29 cellular contexts compared by ENCODE assay signal in genomic region chr14:72721042-72721540, GRCh38.
"Had no signal": no experiment of that assay in that cellular context is flagged by ENCODE, and none has a peak within 500 bp of the region (broad histone marks: within the 10 kb centered on the region; RNA-seq: fewer than 3 reads in every experiment).

No MANE protein-coding gene starts in this region.

- H3K27ac ChIP-seq: ascending aorta, cardiac muscle cell, PC-9, RWPE1 had no signal

- H3K27ac Mint-ChIP-seq: activated CD4-positive, alpha-beta T cell treated with anti-CD3 and anti-CD28 coated beads for 36 hours; activated CD4-positive, alpha-beta T cell treated with anti-CD3 and anti-CD28 coated beads, Interleukin-2, amount 10 ng/mL, durations not matched to agents 7 days and 5 days; activated naive CD8-positive, alpha-beta T cell treated with anti-CD3 and anti-CD28 coated beads for 36 hours; T-helper 2 cell treated with Interferon-gamma antibody and Interleukin-4, amounts not matched to agents 5 μg/mL and 100 μg/mL, for 36 hours had no signal

- DNase-seq: activated CD4-positive, alpha-beta T cell treated with anti-CD3 and anti-CD28 coated beads for 36 hours; activated CD4-positive, alpha-beta T cell treated with anti-CD3 and anti-CD28 coated beads, Interleukin-2, amount 10 ng/mL, durations not matched to agents 7 days and 5 days; activated CD4-positive, alpha-beta T cell treated with anti-CD3 and anti-CD28 coated beads, Interleukin-2, amount 50 U/mL, for 48 hours; activated CD8-positive, alpha-beta memory T cell treated with anti-CD3 and anti-CD28 coated beads, Interleukin-2, amount 50 U/mL, for 48 hours; activated effector memory CD4-positive, alpha-beta T cell treated with Interleukin-2 at 50 U/mL for 16 hours; activated naive CD4-positive, alpha-beta T cell treated with anti-CD3 and anti-CD28 coated beads, Interleukin-2, amount 50 U/mL, for 16 hours; activated naive CD8-positive, alpha-beta T cell treated with anti-CD3 and anti-CD28 coated beads for 36 hours; activated T-cell treated with anti-CD3 and anti-CD28 coated beads, Interleukin-2, amount 50 U/mL, for 48 hours; amygdala; Kasumi-1; KG1; MM.1S; MV-4-11; NCI-H1092; NCI-H1436 treated with DMSO at 0.1 percent for 48 hours; NCI-H1694 treated with DMSO at 0.1 percent for 48 hours; NCI-H2029; NCI-H345; NCI-H524 treated with DMSO at 0.1 percent for 48 hours; PC-9; SIG-M5; SW 1271 had no signal

- H3K4me3 Mint-ChIP-seq: activated CD4-positive, alpha-beta T cell treated with anti-CD3 and anti-CD28 coated beads for 36 hours; activated CD4-positive, alpha-beta T cell treated with anti-CD3 and anti-CD28 coated beads, Interleukin-2, amount 10 ng/mL, durations not matched to agents 7 days and 5 days; activated naive CD8-positive, alpha-beta T cell treated with anti-CD3 and anti-CD28 coated beads for 36 hours; IgD-negative memory B cell; T-helper 2 cell treated with Interferon-gamma antibody and Interleukin-4, amounts not matched to agents 5 μg/mL and 100 μg/mL, for 36 hours had no signal

- ATAC-seq: activated CD4-positive, alpha-beta T cell treated with anti-CD3 and anti-CD28 coated beads for 36 hours; activated CD4-positive, CD25-positive, alpha-beta regulatory T cell treated with anti-CD3 and anti-CD28 coated beads, Interleukin-2, amount 50 U/mL, for 24 hours; Right ventricle myocardium inferior had no signal

- H3K9me3 Mint-ChIP-seq: activated CD4-positive, alpha-beta T cell treated with anti-CD3 and anti-CD28 coated beads, Interleukin-2, amount 10 ng/mL, durations not matched to agents 7 days and 5 days; activated naive CD8-positive, alpha-beta T cell treated with anti-CD3 and anti-CD28 coated beads for 36 hours; IgD-negative memory B cell; T-helper 2 cell treated with Interferon-gamma antibody and Interleukin-4, amounts not matched to agents 5 μg/mL and 100 μg/mL, for 36 hours had no signal

- H3K4me3 ChIP-seq: ascending aorta, cardiac muscle cell, PC-9 had no signal

- H3K27me3 Mint-ChIP-seq: activated CD4-positive, alpha-beta T cell treated with anti-CD3 and anti-CD28 coated beads for 36 hours; activated CD4-positive, alpha-beta T cell treated with anti-CD3 and anti-CD28 coated beads, Interleukin-2, amount 10 ng/mL, durations not matched to agents 7 days and 5 days; activated naive CD8-positive, alpha-beta T cell treated with anti-CD3 and anti-CD28 coated beads for 36 hours; IgD-negative memory B cell had no signal

- H3K36me3 ChIP-seq: ascending aorta, cardiac muscle cell had no signal

- H3K27me3 ChIP-seq: ascending aorta, cardiac muscle cell had no signal

- H3K9me3 ChIP-seq: ascending aorta had no signal
